ENCODE assay signal across 8 cellular contexts in the genomic region with DNA sequence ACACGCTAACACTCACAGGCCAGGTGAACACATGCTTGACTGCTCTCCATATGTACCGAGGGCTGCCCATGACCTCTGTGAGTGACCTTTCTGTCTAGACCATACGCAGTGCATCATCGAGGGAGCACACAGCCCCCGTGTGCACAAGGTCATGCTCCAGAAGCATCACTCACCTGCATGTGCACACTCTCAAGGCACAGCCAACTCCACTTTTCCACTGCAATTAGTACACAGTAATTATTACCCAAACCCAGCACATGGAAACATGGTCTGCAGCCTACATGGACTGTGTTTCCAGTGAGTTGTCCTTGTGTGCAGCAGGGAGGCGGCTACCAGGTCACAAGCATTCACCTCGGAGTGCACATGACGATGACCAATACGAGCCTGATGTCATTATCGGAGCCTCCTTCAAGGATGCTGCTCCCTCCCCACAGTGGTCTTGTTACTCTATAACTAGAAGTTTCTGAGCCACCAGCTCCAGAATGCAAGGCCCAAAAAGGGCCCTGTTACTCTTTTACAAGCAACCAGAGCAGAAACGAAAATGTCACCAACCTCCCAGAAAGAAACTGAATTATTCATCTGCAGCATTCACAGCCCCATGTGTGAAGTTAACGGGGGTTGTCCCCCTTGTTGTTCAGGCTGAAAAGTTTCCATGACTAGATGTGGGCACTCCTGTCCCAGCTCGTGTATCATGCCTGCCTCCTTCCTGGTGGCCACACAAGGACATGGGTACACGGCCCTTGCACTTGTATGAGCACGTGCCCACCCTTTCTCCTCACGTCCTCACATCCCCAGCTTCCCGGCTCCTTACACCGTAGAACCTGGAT. TPM values are rescaled to one million over a fixed set of nuclear protein-coding genes. Genes with fewer than 3 reads are reported as not detected.
A peak's percentile ranks its signal among the peaks of the same experiment; 100 is the strongest.
DNase-seq lines count a peak whose midpoint lies in the region; ATAC-seq, FAIRE-seq and TF ChIP-seq lines count a peak whose summit lies in the region.

No MANE protein-coding gene starts in this region.

- POLR2A ChIA-PET in activated CD4-positive, alpha-beta memory T cell treated with anti-CD3 and anti-CD28 coated beads for 36 hours (lab: Charles Lee) = interaction anchor here (0.6 to 3.8 kb wide), 11 partner anchors 10 to 243 kb away, joined by 3 to 17 read pairs (median 5); no protein-coding TSS in a partner anchor

- intact Hi-C loops in activated CD4-positive, alpha-beta memory T cell treated with anti-CD3 and anti-CD28 coated beads for 36 hours (cut with micrococcal nuclease) = loop anchor here (1.0 to 2.0 kb wide), 7 partner anchors 9 to 148 kb away; a partner anchor contains a TSS

- peak; percentile 82 for DNase-seq in activated CD4-positive, alpha-beta memory T cell treated with anti-CD3 and anti-CD28 coated beads for 36 hours
- DNase-seq in renal cortical epithelial cell (ENCODE audit: low read depth) (peak; percentile 97), frontal cortex (ENCODE audit: low spot score in 2 of 2) (no peak), D721Med (ENCODE audit: insufficient read length, low spot score) (no peak), NCI-H345 treated with DMSO at 0.1 percent for 48 hours (lab: John Stamatoyannopoulos, UW; ENCODE audit: unreplicated experiment) (no peak), HTR-8/SVneo (ENCODE audit: insufficient read length, low spot score) (no peak)

- H3K4me1 Mint-ChIP-seq in activated CD4-positive, alpha-beta memory T cell treated with anti-CD3 and anti-CD28 coated beads for 36 hours (ENCODE audit: low read depth) = peaks cover 97% of the 10 kb centered on the region

- H3K27me3 Mint-ChIP-seq in activated CD4-positive, alpha-beta memory T cell treated with anti-CD3 and anti-CD28 coated beads for 36 hours = no peaks in the 10 kb centered on the region

- ATAC-seq in GM18517 (IDR thresholded peaks at IDR 0.05; ENCODE audit: unreplicated experiment) (peak; percentile 70), HG02642 (IDR thresholded peaks at IDR 0.05; ENCODE audit: poor library complexity, unreplicated experiment) (peak; percentile 69)

- TF ChIP-seq CTCF in D721Med (IDR thresholded peaks at IDR 0.05; ENCODE audit: insufficient read depth, missing control alignments) = no peak

- peaks cover 65% of the 10 kb centered on the region for H3K36me3 Mint-ChIP-seq in activated CD4-positive, alpha-beta memory T cell treated with anti-CD3 and anti-CD28 coated beads for 36 hours

- no peak for FAIRE-seq in frontal cortex (lab: Jason Lieb, UNC)
- no peak for FAIRE-seq in D721Med (lab: Jason Lieb, UNC)
- FAIRE-seq in HTR-8/SVneo (lab: Jason Lieb, UNC) = no peak

- CTCF ChIA-PET in activated CD4-positive, alpha-beta memory T cell treated with anti-CD3 and anti-CD28 coated beads for 36 hours (lab: Charles Lee) = interaction anchor here (0.6 to 1.3 kb wide), 3 partner anchors 10 to 83 kb away, joined by 3 to 6 read pairs (median 3); no protein-coding TSS in a partner anchor

- H3K9me3 Mint-ChIP-seq in activated CD4-positive, alpha-beta memory T cell treated with anti-CD3 and anti-CD28 coated beads for 36 hours = no peaks in the 10 kb centered on the region

- peak overlapping the region; percentile 55 for H3K4me3 Mint-ChIP-seq in activated CD4-positive, alpha-beta memory T cell treated with anti-CD3 and anti-CD28 coated beads for 36 hours

- H3K27ac Mint-ChIP-seq in activated CD4-positive, alpha-beta memory T cell treated with anti-CD3 and anti-CD28 coated beads for 36 hours = peak overlapping the region; percentile 95

RNA-seq across cellular contexts. Expression of a gene that starts 31.2 kb away (rescaled TPM):
- total RNA-seq in activated CD4-positive, alpha-beta memory T cell treated with anti-CD3 and anti-CD28 coated beads for 36 hours = 100 to 1,000 TPM; 159 to 161 TPM
- total RNA-seq in renal cortical epithelial cell = 6.9 and 55.4 TPM in 2 replicates
- total RNA-seq in frontal cortex = 7.7 TPM

Comparison
In these comparisons a context has a peak if more than half of its experiments do, and no peak if none do; other contexts are left out.
1. DNase-seq: peak in activated CD4-positive, alpha-beta memory T cell treated with anti-CD3 and anti-CD28 coated beads for 36 hours (single experiment) and renal cortical epithelial cell (single experiment); none in frontal cortex (0 of 2), D721Med (single experiment), NCI-H345 treated with DMSO at 0.1 percent for 48 hours (single experiment) and HTR-8/SVneo (single experiment).